Comparison of ENCODE assay signal across 8 cellular contexts in the genomic region with DNA sequence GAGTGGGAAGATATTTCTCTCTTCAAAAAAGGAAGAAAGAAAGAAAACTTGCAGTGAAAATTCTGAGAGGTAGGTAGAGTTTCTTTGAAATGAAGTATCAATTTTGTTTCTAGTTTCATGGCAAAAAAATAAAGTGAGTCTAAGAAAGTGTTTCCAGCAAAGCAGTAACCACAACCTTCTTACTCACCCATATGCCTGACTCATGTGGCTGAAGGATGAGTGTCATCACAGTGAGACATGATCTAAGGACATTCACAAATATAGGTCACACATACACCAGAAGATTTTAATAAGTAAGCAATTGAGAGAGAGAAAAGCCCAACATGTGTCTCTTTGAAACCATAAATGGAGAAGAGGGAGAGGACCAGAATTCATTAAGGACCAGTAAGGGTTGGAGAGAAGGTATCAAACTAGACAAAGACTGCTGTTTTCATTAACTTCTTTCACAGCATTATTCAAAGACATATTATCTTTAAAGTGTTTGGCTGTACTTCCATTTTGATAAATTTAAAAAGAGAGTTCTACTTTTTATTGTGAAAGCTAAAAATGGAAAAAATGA.
A peak's percentile ranks its signal among the peaks of the same experiment; 100 is the strongest.
DNase-seq lines count a peak whose midpoint lies in the region; ATAC-seq and TF ChIP-seq lines count a peak whose summit lies in the region.

No MANE protein-coding gene starts in this region.

- peaks cover 8% of the 10 kb centered on the region for H3K27me3 Mint-ChIP-seq in activated T-helper 17 cell treated with anti-CD3 and anti-CD28 coated beads, Interleukin-2, amount 50 U/mL, for 72 hours
- no peaks in the 10 kb centered on the region for H3K27me3 Mint-ChIP-seq in endodermal cell (ENCODE audit: insufficient read depth)

- H3K4me1 Mint-ChIP-seq in activated T-helper 17 cell treated with anti-CD3 and anti-CD28 coated beads, Interleukin-2, amount 50 U/mL, for 72 hours, result peaks cover 10% of the 10 kb centered on the region
- no peaks in the 10 kb centered on the region for H3K4me1 Mint-ChIP-seq in endodermal cell

- ATAC-seq in HG03064 (IDR thresholded peaks at IDR 0.05; ENCODE audit: low read depth, unreplicated experiment) (peak; percentile 98), omental fat pad (ENCODE audit: low FRiP score) (no peak)
- ATAC-seq in activated T-helper 17 cell treated with anti-CD3 and anti-CD28 coated beads, Interleukin-2, amount 50 U/mL, for 72 hours (replicated peaks), result peak; percentile 99

- no peak overlapping the region for H3K27ac Mint-ChIP-seq in activated T-helper 17 cell treated with anti-CD3 and anti-CD28 coated beads, Interleukin-2, amount 50 U/mL, for 72 hours
- no peak overlapping the region for H3K27ac Mint-ChIP-seq in endodermal cell

- no peaks in the 10 kb centered on the region for H3K9me3 ChIP-seq in endodermal cell (ENCODE audit: control insufficient read depth, low read length)

- TF ChIP-seq CTCF in omental fat pad (IDR thresholded peaks at IDR 0.05) (no peak), endodermal cell (conservative IDR thresholded peaks at IDR 0.05) (no peak)

- DNase-seq in AG08395 (ENCODE audit: low spot score) (peak; percentile 63), GM19240 (ENCODE audit: insufficient read length, low spot score) (peak; percentile 15), omental fat pad (ENCODE audit: low spot score) (no peak), occipital lobe (lab: John Stamatoyannopoulos, UW) (no peak), endodermal cell (no peak), erythroblast (lab: John Stamatoyannopoulos, UW) (no peak)

- H3K36me3 Mint-ChIP-seq in activated T-helper 17 cell treated with anti-CD3 and anti-CD28 coated beads, Interleukin-2, amount 50 U/mL, for 72 hours (ENCODE audit: low read depth), result no peaks in the 10 kb centered on the region
- H3K36me3 Mint-ChIP-seq in endodermal cell (ENCODE audit: low read depth), result no peaks in the 10 kb centered on the region

- H3K27ac ChIP-seq in endodermal cell (ENCODE audit: low read depth, low read length), result no peak overlapping the region

- H3K4me3 ChIP-seq in endodermal cell (ENCODE audit: low read length), result no peak overlapping the region

- H3K9me3 Mint-ChIP-seq in activated T-helper 17 cell treated with anti-CD3 and anti-CD28 coated beads, Interleukin-2, amount 50 U/mL, for 72 hours, result no peaks in the 10 kb centered on the region
- no peaks in the 10 kb centered on the region for H3K9me3 Mint-ChIP-seq in endodermal cell

- no peaks in the 10 kb centered on the region for H3K4me1 ChIP-seq in endodermal cell (ENCODE audit: control insufficient read depth, insufficient read depth, low read length)

- no peak overlapping the region for H3K9ac ChIP-seq in endodermal cell (ENCODE audit: extremely low read depth, low read length, poor library complexity, severe bottlenecking)

- H3K27me3 ChIP-seq in endodermal cell (ENCODE audit: control insufficient read depth, insufficient read depth, low read length, poor library complexity, severe bottlenecking), result no peaks in the 10 kb centered on the region

- no peak overlapping the region for H3K4me3 Mint-ChIP-seq in activated T-helper 17 cell treated with anti-CD3 and anti-CD28 coated beads, Interleukin-2, amount 50 U/mL, for 72 hours
- H3K4me3 Mint-ChIP-seq in endodermal cell, result no peak overlapping the region

- TF ChIP-seq POLR2A in erythroblast (IDR thresholded peaks at IDR 0.05; ENCODE audit: low read length), result no peak

- no peaks in the 10 kb centered on the region for H3K36me3 ChIP-seq in endodermal cell (ENCODE audit: control insufficient read depth, insufficient read depth, low read length)

Comparison
In these comparisons a context has a peak if more than half of its experiments do, and no peak if none do; other contexts are left out.
1. DNase-seq: peak in AG08395 (single experiment) and GM19240 (single experiment); none in omental fat pad (single experiment), occipital lobe (single experiment), endodermal cell (single experiment) and erythroblast (0 of 2).